11 cellular contexts compared by ENCODE assay signal in genomic region chr1:20290624-20291597, GRCh38. TPM values are rescaled to one million over a fixed set of nuclear protein-coding genes. Genes with fewer than 3 reads are reported as not detected.
A peak's percentile ranks its signal among the peaks of the same experiment; 100 is the strongest.
DNase-seq lines count a peak whose midpoint lies in the region; ATAC-seq and TF ChIP-seq lines count a peak whose summit lies in the region.
"Had no signal": no experiment of that assay in that cellular context is flagged by ENCODE, and none has a peak within 500 bp of the region (broad histone marks: within the 10 kb centered on the region; RNA-seq: fewer than 3 reads in every experiment).

Gene VWA5B1, plus strand, starts transcription at chr1:20290875. Its CDS starts 19,727 bp downstream, at chr1:20310602.

- WGBS in SK-N-SH (ENCODE audit: low lambda C conversion rate) = 48% methylated on average over 14 of the region's 16 CpGs

- H3K4me3 ChIP-seq in SK-N-SH (ENCODE audit: low read depth in 2 of 2, low read length in 1 of 2) (no peak within 1 kb of the TSS), fibroblast of pulmonary artery (replicated peaks; ENCODE audit: low read depth, low read length) (no peak within 1 kb of the TSS)

- CTCF ChIA-PET in SK-N-SH (lab: Yijun Ruan, JAX) = interaction anchor here (0.7 to 1.1 kb wide), 3 partner anchors 9 to 71 kb away, joined by 3 to 4 read pairs (median 3); no protein-coding TSS in a partner anchor

- TF ChIP-seq EP300 in SK-N-SH (IDR thresholded peaks at IDR 0.05; ENCODE audit: borderline replicate concordance in 1 of 2, low read depth in 1 of 2, low read length in 1 of 2) = no peak

- H3K79me2 ChIP-seq in SK-N-SH (ENCODE audit: insufficient read depth) = no peaks in the 10 kb centered on the region

- DNase-seq in SK-N-SH (peak; percentile 78), NCI-H345 treated with DMSO at 0.1 percent for 48 hours (lab: John Stamatoyannopoulos, UW; ENCODE audit: unreplicated experiment) (peak; percentile 59), fibroblast of pulmonary artery (ENCODE audit: low read depth) (peak; percentile 16), renal cortical epithelial cell (ENCODE audit: low read depth) (peak; percentile 34), mesenteric fat pad (ENCODE audit: low spot score) (no peak)
- DNase-seq: effector memory CD4-positive, alpha-beta T cell; Peyer's patch had no signal

- H3K27me3 ChIP-seq in SK-N-SH (ENCODE audit: insufficient read depth) = peaks cover 4% of the 10 kb centered on the region; the same call in 1 of the 2 replicates
- H3K27me3 ChIP-seq: Peyer's patch had no signal

- no peak for TF ChIP-seq RAD21 in SK-N-SH (IDR thresholded peaks at IDR 0.05; ENCODE audit: low read length)

- ATAC-seq in SK-N-SH treated with all-trans-retinoic acid at 6 μM for 48 hours (no peak; the same call in 2 of the 3 replicates), HG03439 (IDR thresholded peaks at IDR 0.05; ENCODE audit: unreplicated experiment) (no peak), HG02981 (IDR thresholded peaks at IDR 0.05; ENCODE audit: unreplicated experiment) (no peak)
- ATAC-seq: HCT116 had no signal

- peaks cover 0 to 9% of the 10 kb centered on the region in 2 experiments; a peak in 1 of 4 replicates for H3K4me1 ChIP-seq in SK-N-SH (ENCODE audit: control insufficient read depth in 1 of 2, insufficient read depth in 2 of 2, low read depth in 1 of 2, low read length in 1 of 2)

- H3K9ac ChIP-seq in SK-N-SH = no peak within 1 kb of the TSS

- H3F3A ChIP-seq in SK-N-SH (replicated peaks; ENCODE audit: insufficient read depth) = no peaks in the 10 kb centered on the region

- no peak within 1 kb of the TSS for H3K4me2 ChIP-seq in SK-N-SH

- TF ChIP-seq CTCF in SK-N-SH (IDR thresholded peaks at IDR 0.05) = no peak
- no peak for TF ChIP-seq CTCF in fibroblast of pulmonary artery (IDR thresholded peaks at IDR 0.05; ENCODE audit: low read length, missing control alignments)

- POLR2A ChIA-PET in SK-N-SH (lab: Yijun Ruan, JAX) = interaction anchor here (0.5 to 1.1 kb wide), 3 partner anchors 19 to 867 kb away, joined by 3 to 4 read pairs (median 3); no protein-coding TSS in a partner anchor

- no peaks in the 10 kb centered on the region for H3K36me3 ChIP-seq in SK-N-SH (replicated peaks in 1 of 2; ENCODE audit: control insufficient read depth in 1 of 2, insufficient read depth in 2 of 2, low read length in 1 of 2)
- H3K36me3 ChIP-seq: Peyer's patch had no signal

- H3K27ac ChIP-seq in SK-N-SH (ENCODE audit: low read depth in 2 of 2, low read length in 1 of 2) = no peak within 1 kb of the TSS
- H3K27ac ChIP-seq: Peyer's patch had no signal

- H4K20me1 ChIP-seq in SK-N-SH (ENCODE audit: insufficient read depth) = no peaks in the 10 kb centered on the region

- H3K9me2 ChIP-seq in SK-N-SH = no peaks in the 10 kb centered on the region

- no peak within 1 kb of the TSS for H2AFZ ChIP-seq in SK-N-SH (ENCODE audit: low read depth)

- H3K9me3 ChIP-seq in SK-N-SH = no peaks in the 10 kb centered on the region
- H3K9me3 ChIP-seq: Peyer's patch had no signal

TF ChIP-seq in SK-N-SH, 30 proteins besides CTCF, POLR2A, EP300 and RAD21:
- TF ChIP-seq NRF1 (IDR thresholded peaks at IDR 0.05; ENCODE audit: low read depth, low read length) (no peak), MXI1 (IDR thresholded peaks at IDR 0.05; ENCODE audit: low read depth, low read length) (no peak), SIN3A (IDR thresholded peaks at IDR 0.05; ENCODE audit: borderline replicate concordance, low read depth, low read length) (no peak), RXRA (IDR thresholded peaks at IDR 0.05; ENCODE audit: borderline replicate concordance, low read depth) (no peak), CHD2 (IDR thresholded peaks at IDR 0.05; ENCODE audit: low read length, partially characterized antibody) (no peak), JUND (IDR thresholded peaks at IDR 0.05) (no peak), IRF3 (IDR thresholded peaks at IDR 0.05; ENCODE audit: low read depth, low read length) (no peak)
- TF ChIP-seq, protein P1, sequence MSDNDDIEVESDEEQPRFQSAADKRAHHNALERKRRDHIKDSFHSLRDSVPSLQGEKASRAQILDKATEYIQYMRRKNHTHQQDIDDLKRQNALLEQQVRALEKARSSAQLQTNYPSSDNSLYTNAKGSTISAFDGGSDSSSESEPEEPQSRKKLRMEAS (IDR thresholded peaks at IDR 0.05; ENCODE audit: low read depth) = no peak

TF ChIP-seq in SK-N-SH treated with all-trans-retinoic acid at 6 μM for 48 hours, 23 proteins besides CTCF, POLR2A, EP300 and RAD21:
- TF ChIP-seq ZNF70 (CRISPR knock-in tag; IDR thresholded peaks at IDR 0.05) = no peak
- no peak for TF ChIP-seq ESRRG (CRISPR knock-in tag; IDR thresholded peaks at IDR 0.05)
- TF ChIP-seq RARB (CRISPR knock-in tag; IDR thresholded peaks at IDR 0.05) = no peak
- no peak for TF ChIP-seq ZFP3 (CRISPR knock-in tag; IDR thresholded peaks at IDR 0.05)
- no peak for TF ChIP-seq ISL1 (CRISPR knock-in tag; IDR thresholded peaks at IDR 0.05)
- no peak for TF ChIP-seq BACH2 (CRISPR knock-in tag; IDR thresholded peaks at IDR 0.05; ENCODE audit: borderline replicate concordance)
- no peak for TF ChIP-seq TOX (CRISPR knock-in tag; IDR thresholded peaks at IDR 0.05; ENCODE audit: borderline replicate concordance)
- TF ChIP-seq GLIS3 (CRISPR knock-in tag; IDR thresholded peaks at IDR 0.05) = no peak
- TF ChIP-seq PATZ1 (CRISPR knock-in tag; IDR thresholded peaks at IDR 0.05; ENCODE audit: borderline replicate concordance) = no peak
- TF ChIP-seq ARNTL (CRISPR knock-in tag; IDR thresholded peaks at IDR 0.05; ENCODE audit: borderline replicate concordance, low read depth) = no peak
- no peak for TF ChIP-seq PPARA (CRISPR knock-in tag; IDR thresholded peaks at IDR 0.05; ENCODE audit: borderline replicate concordance)

RNA-seq across cellular contexts. Expression of gene VWA5B1, which starts in this region (rescaled TPM):
- polyA plus RNA-seq in SK-N-SH (2012; rRNA removed) = not detected in 2 replicates
- polyA plus RNA-seq in SK-N-SH (2012; cell fraction: cytosol; rRNA removed) = not detected in 2 replicates
- not detected in 2 replicates for polyA plus RNA-seq in SK-N-SH (2012; cell fraction: nucleus; rRNA removed)
- total RNA-seq in renal cortical epithelial cell (0.05 TPM in 1 of 2 replicates, not detected in the other), mesenteric fat pad (not detected)
- total RNA-seq: Peyer's patch had no signal

Comparison
In these comparisons a context has a peak if more than half of its experiments do, and no peak if none do; other contexts are left out.
1. Peak in DNase-seq in SK-N-SH; RNA of the gene not detected or under 1 TPM.
2. Peak in DNase-seq in renal cortical epithelial cell; RNA of the gene not detected or under 1 TPM.